In the genomic region with DNA sequence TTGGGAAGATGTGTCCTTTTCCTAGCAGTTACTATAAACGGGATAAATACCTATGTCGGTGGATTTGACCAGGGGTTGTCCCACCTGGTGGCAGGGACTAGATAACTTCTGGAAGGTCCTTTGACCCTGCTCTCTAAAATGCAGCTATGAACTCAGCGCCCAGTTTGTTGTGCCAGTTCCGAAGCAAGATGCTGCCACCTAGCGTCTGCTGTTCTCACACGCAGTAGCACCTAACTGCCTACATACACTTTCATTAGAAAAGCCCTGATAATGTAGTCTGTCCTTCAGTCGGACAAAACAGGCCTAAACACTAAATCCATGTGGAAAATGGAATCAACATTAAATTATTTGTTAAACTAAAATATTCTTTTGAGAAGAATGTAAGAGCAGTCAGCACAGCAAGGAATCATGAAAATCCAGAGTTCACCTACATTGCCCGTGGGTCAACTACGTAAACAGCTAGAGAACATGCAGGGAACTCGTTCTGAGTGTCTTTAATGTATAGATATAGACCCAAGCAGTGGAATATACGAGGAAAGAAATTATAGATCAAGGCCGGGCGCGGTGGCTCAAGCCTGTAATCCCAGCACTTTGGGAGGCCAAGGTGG, we compare ENCODE assay signal across 9 cellular contexts. TPM values are rescaled to one million over a fixed set of nuclear protein-coding genes. Genes with fewer than 3 reads are reported as not detected.
DNase-seq lines count a peak whose midpoint lies in the region; ATAC-seq and TF ChIP-seq lines count a peak whose summit lies in the region.
"Had no signal": no experiment of that assay in that cellular context is flagged by ENCODE, and none has a peak within 500 bp of the region (broad histone marks: within the 10 kb centered on the region; RNA-seq: fewer than 3 reads in every experiment).

No MANE protein-coding gene starts in this region.

- CTCF ChIA-PET in IMR-90 (lab: Yijun Ruan, JAX) (interaction anchor here (0.5 to 2.8 kb wide), 6 partner anchors 8 to 513 kb away, joined by 3 to 22 read pairs (median 4); no protein-coding TSS in a partner anchor), OCI-LY7 (lab: Charles Lee; ENCODE audit: unreplicated experiment) (interaction anchor here (0.9 kb wide), 1 partner anchor 503 kb away, joined by 9 read pairs; no protein-coding TSS in a partner anchor)

- H2BK15ac ChIP-seq in IMR-90 (ENCODE audit: low read depth, low read length) = no peak overlapping the region

- TF ChIP-seq POLR2A in IMR-90 (IDR thresholded peaks at IDR 0.05; ENCODE audit: low read depth, low read length) (no peak), esophagus squamous epithelium (IDR thresholded peaks at IDR 0.05) (no peak)

- H4K20me1 ChIP-seq in IMR-90 (ENCODE audit: insufficient read depth, low read length) (no peaks in the 10 kb centered on the region), OCI-LY7 (ENCODE audit: insufficient read depth, low read length) (no peaks in the 10 kb centered on the region)

- H4K91ac ChIP-seq in IMR-90 (ENCODE audit: insufficient read depth, low read depth, low read length) = no peak overlapping the region

- H3K79me1 ChIP-seq in IMR-90 (ENCODE audit: low read depth in 1 of 2, low read length in 2 of 2) = no peaks in the 10 kb centered on the region

- H3K23ac ChIP-seq in IMR-90 (ENCODE audit: low read depth, low read length) = no peak overlapping the region

- no peak overlapping the region for H4K5ac ChIP-seq in IMR-90 (ENCODE audit: low read depth, low read length)

- peaks cover 7 to 11% of the 10 kb centered on the region in 2 donors for H3K4me1 Mint-ChIP-seq in natural killer cell
- H3K4me1 Mint-ChIP-seq in stimulated activated effector memory CD8-positive, alpha-beta T cell treated with anti-CD3 and anti-CD28 coated beads, Interleukin-12 subunit alpha, Interleukin-12 subunit beta, amount 100 ng/mL, for 72 hours = peaks cover 5% of the 10 kb centered on the region

- TF ChIP-seq CTCF in IMR-90 (conservative IDR thresholded peaks at IDR 0.05; ENCODE audit: low read depth, low read length) (peak; percentile 81), OCI-LY7 (conservative IDR thresholded peaks at IDR 0.05; ENCODE audit: low read length) (peak; percentile 96), esophagus squamous epithelium (IDR thresholded peaks at IDR 0.05) (peak; percentile 45 to 82 (median 72)), natural killer cell (IDR thresholded peaks at IDR 0.05) (peak; percentile 80)

- H3K79me2 ChIP-seq in OCI-LY7 (ENCODE audit: insufficient read depth, low read depth, low read length) = no peaks in the 10 kb centered on the region

- H2AK9ac ChIP-seq in IMR-90 (replicated peaks; ENCODE audit: low read depth, low read length, poor library complexity) = no peak overlapping the region

- no peak overlapping the region for H2BK20ac ChIP-seq in IMR-90 (ENCODE audit: low read depth, low read length)

- H3K4me3 ChIP-seq in IMR-90 (ENCODE audit: insufficient read depth, low read depth, low read length) (no peak overlapping the region), OCI-LY7 (ENCODE audit: low read depth, low read length, poor library complexity, severe bottlenecking) (no peak overlapping the region), esophagus squamous epithelium (no peak overlapping the region)

- no peak overlapping the region for H2BK120ac ChIP-seq in IMR-90 (ENCODE audit: low read depth, low read length)

- no peak overlapping the region for H4K8ac ChIP-seq in IMR-90 (ENCODE audit: low read depth in 2 of 2, low read length in 2 of 2)

- no peaks in the 10 kb centered on the region for H3K36me3 ChIP-seq in IMR-90 (ENCODE audit: control insufficient read depth, insufficient read depth, low read length)
- H3K36me3 ChIP-seq in OCI-LY7 (ENCODE audit: insufficient read depth, low read length) = no peaks in the 10 kb centered on the region
- H3K36me3 ChIP-seq in esophagus squamous epithelium = peaks cover 0 to 13% (median 0%) of the 10 kb centered on the region in 3 donors

- no peak overlapping the region for H2BK5ac ChIP-seq in IMR-90 (ENCODE audit: low read depth, low read length, poor library complexity, severe bottlenecking)

- H3K27me3 Mint-ChIP-seq in natural killer cell (ENCODE audit: low read depth in 2 of 2) = no peaks in the 10 kb centered on the region
- H3K27me3 Mint-ChIP-seq: dendritic cell treated with granulocyte-macrophage colony-stimulating factor and Interleukin-4, amounts not matched to agents 40 ng/mL and 50 ng/mL, for 4 days had no signal

- no peaks in the 10 kb centered on the region for H3K9me2 ChIP-seq in OCI-LY7 (ENCODE audit: insufficient read depth, low read length)

- TF ChIP-seq RAD21 in IMR-90 (IDR thresholded peaks at IDR 0.05; ENCODE audit: low read length) = peak; percentile 81

- dilution Hi-C loops in IMR-90 (cut with HindIII; ENCODE audit: low sequenced_read_pairs, unreplicated experiment) = no loop called here

- no peak overlapping the region for H3K4me2 ChIP-seq in IMR-90 (ENCODE audit: low read depth, low read length)
- H3K4me2 ChIP-seq in OCI-LY7 (ENCODE audit: low read length) = no peak overlapping the region

- intact Hi-C loops in IMR-90 (cut with micrococcal nuclease) = loop anchor here (1.0 kb wide), 2 partner anchors 149 to 504 kb away; no protein-coding TSS in a partner anchor
- intact Hi-C loops in OCI-LY7 (cut with micrococcal nuclease; ENCODE audit: unreplicated experiment) = loop anchor here (1.0 to 10.0 kb wide), 2 partner anchors 149 to 504 kb away; no protein-coding TSS in a partner anchor
- intact Hi-C loops in esophagus squamous epithelium (cut with DNase I) = loop anchor here (5.0 kb wide), 1 partner anchor 502 kb away; no protein-coding TSS in a partner anchor
- intact Hi-C loops in natural killer cell (cut with micrococcal nuclease) = loop anchor here (1.0 kb wide), 2 partner anchors 146 to 504 kb away; no protein-coding TSS in a partner anchor

- H3K27me3 ChIP-seq in IMR-90 (ENCODE audit: control insufficient read depth, insufficient read depth, low read length) = no peaks in the 10 kb centered on the region
- no peaks in the 10 kb centered on the region for H3K27me3 ChIP-seq in esophagus squamous epithelium

- no peak overlapping the region for H3K27ac Mint-ChIP-seq in natural killer cell
- H3K27ac Mint-ChIP-seq in stimulated activated effector memory CD8-positive, alpha-beta T cell treated with anti-CD3 and anti-CD28 coated beads, Interleukin-12 subunit alpha, Interleukin-12 subunit beta, amount 100 ng/mL, for 72 hours = peak overlapping the region; percentile 10
- H3K27ac Mint-ChIP-seq: dendritic cell treated with granulocyte-macrophage colony-stimulating factor and Interleukin-4, amounts not matched to agents 40 ng/mL and 50 ng/mL, for 4 days had no signal

- DNase-seq in DMS79 (lab: John Stamatoyannopoulos, UW) (peak; percentile 17), IMR-90 (peak; percentile 72), OCI-LY7 (ENCODE audit: low spot score) (peak; percentile 74), esophagus squamous epithelium (lab: John Stamatoyannopoulos, UW) (no peak), natural killer cell (peak; percentile 39)
- DNase-seq in activated CD8-positive, alpha-beta memory T cell treated with anti-CD3 and anti-CD28 coated beads, Interleukin-2, amount 50 U/mL, for 48 hours = peak; percentile 77
- DNase-seq in stimulated activated effector memory CD8-positive, alpha-beta T cell treated with anti-CD3 and anti-CD28 coated beads, Interleukin-12 subunit alpha, Interleukin-12 subunit beta, amount 100 ng/mL, for 72 hours (ENCODE audit: low spot score in 2 of 2) = peak; percentile 62 to 76

- WGBS in IMR-90 (ENCODE audit: extremely low coverage in 2 of 2, insufficient read length in 1 of 2), 2 experiments = 100% methylated on average over 2 of the region's 14 CpGs; no CpG with 5 or more reads in 1 of the 2 experiments
- 40 to 41% methylated on average over 14 of the region's 14 CpGs for WGBS in esophagus squamous epithelium, 2 donors

- POLR2A ChIA-PET in IMR-90 (lab: Charles Lee; ENCODE audit: unreplicated experiment) (no interaction called here), OCI-LY7 (lab: Charles Lee) (no interaction called here)

- H3K18ac ChIP-seq in IMR-90 (ENCODE audit: low read depth, low read length) = no peak overlapping the region

- H3K9me1 ChIP-seq in IMR-90 (ENCODE audit: insufficient read depth, low read length) = no peaks in the 10 kb centered on the region

- H3K14ac ChIP-seq in IMR-90 (replicated peaks; ENCODE audit: low read depth, low read length) = no peak overlapping the region

- H3K56ac ChIP-seq in IMR-90 (ENCODE audit: extremely low read depth, insufficient read depth, low read length) = no peak overlapping the region

- ATAC-seq in IMR-90 (ENCODE audit: low read depth) (peak; percentile 93), natural killer cell (peak; percentile 67 to 86 (median 78)), GM18502 (IDR thresholded peaks at IDR 0.05; ENCODE audit: poor library complexity, unreplicated experiment) (no peak)
- ATAC-seq in stimulated activated effector memory CD8-positive, alpha-beta T cell treated with anti-CD3 and anti-CD28 coated beads, Interleukin-12 subunit alpha, Interleukin-12 subunit beta, amount 100 ng/mL, for 72 hours = peak; percentile 88

- no peak overlapping the region for H3K4me3 Mint-ChIP-seq in natural killer cell
- H3K4me3 Mint-ChIP-seq in stimulated activated effector memory CD8-positive, alpha-beta T cell treated with anti-CD3 and anti-CD28 coated beads, Interleukin-12 subunit alpha, Interleukin-12 subunit beta, amount 100 ng/mL, for 72 hours = no peak overlapping the region
- H3K4me3 Mint-ChIP-seq: dendritic cell treated with granulocyte-macrophage colony-stimulating factor and Interleukin-4, amounts not matched to agents 40 ng/mL and 50 ng/mL, for 4 days had no signal

- H3K9me3 Mint-ChIP-seq in natural killer cell = no peaks in the 10 kb centered on the region
- H3K9me3 Mint-ChIP-seq in stimulated activated effector memory CD8-positive, alpha-beta T cell treated with anti-CD3 and anti-CD28 coated beads, Interleukin-12 subunit alpha, Interleukin-12 subunit beta, amount 100 ng/mL, for 72 hours = no peaks in the 10 kb centered on the region
- H3K9me3 Mint-ChIP-seq: dendritic cell treated with granulocyte-macrophage colony-stimulating factor and Interleukin-4, amounts not matched to agents 40 ng/mL and 50 ng/mL, for 4 days had no signal

- BruUV-seq in IMR-90 (replicated peaks; lab: Mats Ljungman, UMichigan) = no TSS peak
- BruUV-seq in OCI-LY7 (replicated peaks; lab: Mats Ljungman, UMichigan) = no TSS peak

- H3K9me3 ChIP-seq in IMR-90 (ENCODE audit: control insufficient read depth, insufficient read depth, low read length) (no peaks in the 10 kb centered on the region), OCI-LY7 (ENCODE audit: low read length) (no peaks in the 10 kb centered on the region), esophagus squamous epithelium (no peaks in the 10 kb centered on the region)

- H2AK5ac ChIP-seq in IMR-90 (ENCODE audit: low read depth, low read length) = no peak overlapping the region

- peaks cover 11% of the 10 kb centered on the region for H3K36me3 Mint-ChIP-seq in natural killer cell
- no peaks in the 10 kb centered on the region for H3K36me3 Mint-ChIP-seq in stimulated activated effector memory CD8-positive, alpha-beta T cell treated with anti-CD3 and anti-CD28 coated beads, Interleukin-12 subunit alpha, Interleukin-12 subunit beta, amount 100 ng/mL, for 72 hours

- in situ Hi-C loops in IMR-90 (cut with MboI; ENCODE audit: low sequenced_read_pairs) = loop anchor here (10.0 kb wide), 1 partner anchor 509 kb away; no protein-coding TSS in a partner anchor

- H3K27ac ChIP-seq in IMR-90 (ENCODE audit: insufficient read depth, low read length) (no peak overlapping the region), OCI-LY7 (ENCODE audit: low read depth, low read length, poor library complexity, severe bottlenecking) (no peak overlapping the region), esophagus squamous epithelium (no peak overlapping the region)

- H2AFZ ChIP-seq in IMR-90 (replicated peaks; ENCODE audit: low read length, poor library complexity) (no peak overlapping the region), OCI-LY7 (ENCODE audit: low read length) (no peak overlapping the region)

- H3K4ac ChIP-seq in IMR-90 (ENCODE audit: low read depth, low read length) = no peak overlapping the region

- no peaks in the 10 kb centered on the region for H3K4me1 ChIP-seq in IMR-90 (ENCODE audit: control insufficient read depth, insufficient read depth, low read length)
- H3K4me1 ChIP-seq in OCI-LY7 (ENCODE audit: insufficient read depth, low read length, poor library complexity, severe bottlenecking) = no peaks in the 10 kb centered on the region
- no peaks in the 10 kb centered on the region for H3K4me1 ChIP-seq in esophagus squamous epithelium

- H3K9ac ChIP-seq in IMR-90 (ENCODE audit: low read depth, low read length) = no peak overlapping the region

RNA-seq across cellular contexts. Expression of a gene that starts 51.1 kb away (rescaled TPM):
- 0.54 and 0.83 TPM in 2 replicates for total RNA-seq in IMR-90 (2012; rRNA removed)
- polyA plus RNA-seq in IMR-90 (2012; rRNA removed) = 0.55 and 0.60 TPM in 2 replicates
- 0.23 and 0.24 TPM in 2 replicates for polyA plus RNA-seq in IMR-90 (2012; cell fraction: cytosol; rRNA removed)
- 0.13 and 0.52 TPM in 2 replicates for polyA plus RNA-seq in IMR-90 (2012; cell fraction: nucleus; rRNA removed; ENCODE audit: low replicate concordance)
- total RNA-seq in OCI-LY7 (2014; rRNA removed; shearing (Covaris generic)) = 28.2 and 29.8 TPM in 2 replicates
- total RNA-seq in OCI-LY7 (2022) = 31.0 and 31.1 TPM in 2 replicates
- 1 to 10 TPM in 3 of 4 donors, under 1 TPM in 1; 0.91 to 2.3 (median 1.9) TPM for total RNA-seq in esophagus squamous epithelium
- 10 to 100 TPM; 59.8 to 94.4 (median 80.5) TPM for total RNA-seq in natural killer cell

Comparison
In these comparisons a context has a peak if more than half of its experiments do, and no peak if none do; other contexts are left out.
1. RNA of a gene that starts 51.1 kb away (total RNA-seq): 59.8 to 94.4 TPM in natural killer cell and 28.2 to 31.1 TPM in OCI-LY7; 0.91 to 2.3 TPM in esophagus squamous epithelium and 0.54 to 0.83 TPM in IMR-90; every median in the first group is over 4 times any median in the second.
2. Peak in every context shown above with its lines, with median percentiles within 50 percentile points of each other: CTCF ChIP-seq.